25 cellular contexts compared by ENCODE assay signal in the genomic region with DNA sequence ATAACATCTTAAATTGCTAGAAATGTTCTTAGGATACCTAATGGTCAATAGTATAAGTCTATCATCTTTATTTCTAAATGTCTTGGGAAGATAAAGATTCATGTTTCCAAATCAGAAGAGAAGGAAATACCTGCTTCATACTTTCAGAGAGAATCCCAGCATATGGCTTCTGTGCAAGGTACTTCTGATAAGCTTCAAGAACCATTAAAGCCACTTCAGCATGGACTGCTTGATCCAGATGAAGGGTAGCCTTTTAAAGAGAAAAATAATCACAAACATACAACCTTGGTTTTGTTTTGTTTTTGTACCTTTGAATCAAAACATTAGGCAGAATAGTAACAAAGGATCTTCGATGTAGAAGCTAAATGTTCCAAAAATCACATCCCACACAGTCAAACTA.
"Had no signal": no experiment of that assay in that cellular context is flagged by ENCODE, and none has a peak within 500 bp of the region (broad histone marks: within the 10 kb centered on the region; RNA-seq: fewer than 3 reads in every experiment).

No MANE protein-coding gene starts in this region.

- H3K27ac ChIP-seq: colonic mucosa, esophagus squamous epithelium, gastrocnemius medialis, heart left ventricle, hepatocyte, lower lobe of right lung had no signal

- ATAC-seq: effector memory CD8-positive, alpha-beta T cell; esophagus mucosa; gastrocnemius medialis; heart left ventricle; left colon; left lobe of liver; left ventricle myocardium superior; mucosa of descending colon; naive thymus-derived CD8-positive, alpha-beta T cell had no signal

- H3K27me3 ChIP-seq: colonic mucosa, esophagus squamous epithelium, gastrocnemius medialis, heart left ventricle, hepatocyte had no signal

- H3K4me1 ChIP-seq: colonic mucosa had no signal

- H3K9me3 ChIP-seq: colonic mucosa, esophagus squamous epithelium, gastrocnemius medialis, heart left ventricle, lower lobe of right lung, mucosa of descending colon had no signal

- H3K4me3 ChIP-seq: colonic mucosa, esophagus squamous epithelium, gastrocnemius medialis, heart left ventricle, hepatocyte, lower lobe of right lung, mucosa of descending colon had no signal

- DNase-seq: colonic mucosa; cortex of kidney; effector CD8-positive, alpha-beta T cell; effector memory CD8-positive, alpha-beta T cell; endodermal cell; esophagus squamous epithelium; foreskin fibroblast; foreskin melanocyte; gastrocnemius medialis; heart left ventricle; hypothalamus; immature natural killer cell; islet precursor cell; kidney; kidney glomerular epithelial cell; left colon; left ventricle myocardium superior; lower lobe of right lung; mesenchymal stem cell; mucosa of descending colon; naive B cell; naive thymus-derived CD8-positive, alpha-beta T cell had no signal
